In the genomic region with DNA sequence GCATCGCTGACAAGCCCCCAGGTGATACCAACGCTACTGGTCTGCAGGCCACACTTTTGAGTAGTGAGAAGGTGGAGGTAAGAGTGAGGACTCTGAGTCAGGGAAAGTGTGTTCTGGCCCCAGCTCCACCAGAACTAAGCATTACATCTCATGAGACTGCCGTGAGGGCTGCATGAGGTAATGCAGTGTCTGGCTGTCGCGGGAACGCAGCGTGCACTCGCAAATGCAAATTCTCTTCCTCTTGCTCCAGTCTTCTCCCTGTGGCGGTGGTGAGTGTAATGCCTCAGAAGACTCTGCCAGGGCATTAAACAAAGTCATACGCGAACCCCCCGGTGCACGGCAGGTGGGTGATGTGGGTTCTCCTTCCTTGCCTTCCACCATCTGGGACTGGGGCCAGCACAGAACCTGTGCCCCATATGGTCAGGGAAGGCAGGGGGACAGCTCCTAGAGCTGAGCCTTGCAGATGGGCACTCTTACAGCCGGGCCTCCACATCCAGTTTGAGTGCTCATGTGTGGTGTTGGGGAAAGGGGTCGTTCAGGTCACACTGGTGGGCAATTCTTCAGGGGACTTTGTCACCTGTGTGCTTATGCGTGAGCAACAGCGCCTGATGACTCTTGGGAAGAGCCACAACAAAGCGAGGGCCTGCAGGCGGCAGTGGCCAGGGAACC, we compare ENCODE assay signal across 8 cellular contexts.
DNase-seq lines count a peak whose midpoint lies in the region; ATAC-seq and TF ChIP-seq lines count a peak whose summit lies in the region.
"Had no signal": no experiment of that assay in that cellular context is flagged by ENCODE, and none has a peak within 500 bp of the region (broad histone marks: within the 10 kb centered on the region; RNA-seq: fewer than 3 reads in every experiment).

No MANE protein-coding gene starts in this region.

- peaks cover 42% of the 10 kb centered on the region for H3K4me1 Mint-ChIP-seq in neural progenitor cell

- DNase-seq in NB4 (ENCODE audit: low read depth), result peak; percentile 74
- DNase-seq in neural progenitor cell (ENCODE audit: low spot score), result no peak
- no peak for DNase-seq in GDM1 (lab: John Stamatoyannopoulos, UW)
- DNase-seq in activated T-cell treated with anti-CD3 and anti-CD28 coated beads, Interleukin-2, amount 50 U/mL, for 48 hours, result no peak
- no peak for DNase-seq in anterior cingulate cortex (lab: John Stamatoyannopoulos, UW)

- no peaks in the 10 kb centered on the region for H3K27me3 Mint-ChIP-seq in neural progenitor cell (ENCODE audit: insufficient read depth, low read depth)
- H3K27me3 Mint-ChIP-seq: stimulated activated naive CD8-positive, alpha-beta T cell treated with anti-CD3 and anti-CD28 coated beads, Interleukin-15, Interleukin-2, amounts not matched to agents 100 ng/mL and 50 ng/mL, for 24 hours had no signal

- no peaks in the 10 kb centered on the region for H3K4me1 ChIP-seq in neural progenitor cell

- peak overlapping the region; percentile 78 for H3K27ac Mint-ChIP-seq in neural progenitor cell
- H3K27ac Mint-ChIP-seq: stimulated activated naive CD8-positive, alpha-beta T cell treated with anti-CD3 and anti-CD28 coated beads, Interleukin-15, Interleukin-2, amounts not matched to agents 100 ng/mL and 50 ng/mL, for 24 hours had no signal

- no peak overlapping the region for H3K27ac ChIP-seq in neural progenitor cell

- no peak overlapping the region for H3K4me2 ChIP-seq in neural progenitor cell

- H4K20me1 ChIP-seq in neural progenitor cell (ENCODE audit: low read depth), result no peaks in the 10 kb centered on the region

- H3K36me3 Mint-ChIP-seq in neural progenitor cell, result peaks cover 6% of the 10 kb centered on the region

- no peaks in the 10 kb centered on the region for H3K27me3 ChIP-seq in neural progenitor cell

- no peaks in the 10 kb centered on the region for H3K9me3 ChIP-seq in neural progenitor cell (ENCODE audit: low read depth)

- H3K4me3 ChIP-seq in NB4 (ENCODE audit: low read depth, low read length) (no peak overlapping the region), neural progenitor cell (no peak overlapping the region)

- H3K4me3 Mint-ChIP-seq in neural progenitor cell, result no peak overlapping the region
- H3K4me3 Mint-ChIP-seq: stimulated activated naive CD8-positive, alpha-beta T cell treated with anti-CD3 and anti-CD28 coated beads, Interleukin-15, Interleukin-2, amounts not matched to agents 100 ng/mL and 50 ng/mL, for 24 hours had no signal

- no peak for TF ChIP-seq POLR2A in NB4 (IDR thresholded peaks at IDR 0.05; ENCODE audit: extremely low read depth, insufficient read length)

- no peaks in the 10 kb centered on the region for H3F3A ChIP-seq in neural progenitor cell (ENCODE audit: low read depth)

- H3K9me3 Mint-ChIP-seq in neural progenitor cell, result peaks cover 7% of the 10 kb centered on the region
- H3K9me3 Mint-ChIP-seq: stimulated activated naive CD8-positive, alpha-beta T cell treated with anti-CD3 and anti-CD28 coated beads, Interleukin-15, Interleukin-2, amounts not matched to agents 100 ng/mL and 50 ng/mL, for 24 hours had no signal

- H3K9ac ChIP-seq in neural progenitor cell, result no peak overlapping the region

- H2AFZ ChIP-seq in neural progenitor cell (replicated peaks), result no peak overlapping the region

- ATAC-seq in GM18519 (IDR thresholded peaks at IDR 0.05; ENCODE audit: low FRiP score, unreplicated experiment) (peak; percentile 79), GM21717 (IDR thresholded peaks at IDR 0.05; ENCODE audit: unreplicated experiment) (peak; percentile 81)

- no peaks in the 10 kb centered on the region for H3K36me3 ChIP-seq in neural progenitor cell

- TF ChIP-seq CTCF in NB4 (IDR thresholded peaks at IDR 0.05; ENCODE audit: low read depth, low read length) (no peak), neural progenitor cell (IDR thresholded peaks at IDR 0.05) (no peak)

- H3K79me2 ChIP-seq in neural progenitor cell (ENCODE audit: low read depth), result no peaks in the 10 kb centered on the region
